ENCODE assay signal across 7 cellular contexts in genomic region chr12:110282343-110282860, GRCh38. TPM values are rescaled to one million over a fixed set of nuclear protein-coding genes. Genes with fewer than 3 reads are reported as not detected.
DNase-seq lines count a peak whose midpoint lies in the region; ATAC-seq and TF ChIP-seq lines count a peak whose summit lies in the region.

No MANE protein-coding gene starts in this region.

- peak overlapping the region; percentile 97 for H3K27ac ChIP-seq in HEK293 (ENCODE audit: extremely low read depth, low read depth, low read length)

- POLR2A ChIA-PET in HEK293 (lab: Yijun Ruan, JAX), result interaction anchor here (0.8 to 3.1 kb wide), 7 partner anchors 9 to 158 kb away, joined by 3 to 18 read pairs (median 4); partner anchors contain the start of gene IFT81

- DNase-seq in SKM-1 treated with dmso at 0.1 percent for 144 hours (lab: John Stamatoyannopoulos, UW; ENCODE audit: unreplicated experiment) (peak; percentile 8), glutamatergic neuron (no peak), NCI-H526 (lab: John Stamatoyannopoulos, UW) (no peak)
- DNase-seq in stimulated activated naive B cell treated with anti-CD40 and anti-IgM and Interleukin-4, amounts not matched to agents 10 μg/mL and 1 μg/mL and 100 μg/mL, for 72 hours, result no peak

- peak overlapping the region; percentile 92 for H3K4me3 ChIP-seq in HEK293 (ENCODE audit: low read depth, low read length)

- H3K9me3 Mint-ChIP-seq in glutamatergic neuron (ENCODE audit: unreplicated experiment), result peaks cover 13% of the 10 kb centered on the region
- H3K9me3 Mint-ChIP-seq in stimulated activated naive B cell treated with anti-CD40 and anti-IgM and Interleukin-4, amounts not matched to agents 10 μg/mL and 1 μg/mL and 100 μg/mL, for 72 hours, result no peaks in the 10 kb centered on the region

- peak overlapping the region; percentile 99 for H3K27ac Mint-ChIP-seq in glutamatergic neuron (ENCODE audit: unreplicated experiment)
- H3K27ac Mint-ChIP-seq in stimulated activated naive B cell treated with anti-CD40 and anti-IgM and Interleukin-4, amounts not matched to agents 10 μg/mL and 1 μg/mL and 100 μg/mL, for 72 hours, result peak overlapping the region; percentile 84

- CTCF ChIA-PET in HEK293 (lab: Yijun Ruan, JAX), result interaction anchor here (0.6 to 0.8 kb wide), 2 partner anchors 32 to 134 kb away, joined by 3 read pairs; no protein-coding TSS in a partner anchor

- TF ChIP-seq CTCF in HEK293 (tag by site-specific recombination; IDR thresholded peaks at IDR 0.05) (no peak), glutamatergic neuron (IDR thresholded peaks at IDR 0.05; ENCODE audit: partially characterized antibody, unreplicated experiment) (no peak)

- peak in 1 of 2 donors; percentile 1 for ATAC-seq in stimulated activated naive B cell treated with anti-CD40 and anti-IgM and Interleukin-4, amounts not matched to agents 10 μg/mL and 1 μg/mL and 100 μg/mL, for 72 hours (replicated peaks)
- ATAC-seq in HG02759 (IDR thresholded peaks at IDR 0.05; ENCODE audit: unreplicated experiment), result no peak
- no peak for ATAC-seq in GM21360 (IDR thresholded peaks at IDR 0.05; ENCODE audit: unreplicated experiment)

- H3K4me1 ChIP-seq in HEK293 (ENCODE audit: control insufficient read depth, insufficient read depth, low read length), result peaks cover 18% of the 10 kb centered on the region

- peaks cover 28% of the 10 kb centered on the region for H3K4me1 Mint-ChIP-seq in glutamatergic neuron (ENCODE audit: low read depth, unreplicated experiment)
- peaks cover 14 to 42% of the 10 kb centered on the region in 2 donors for H3K4me1 Mint-ChIP-seq in stimulated activated naive B cell treated with anti-CD40 and anti-IgM and Interleukin-4, amounts not matched to agents 10 μg/mL and 1 μg/mL and 100 μg/mL, for 72 hours

- peak overlapping the region; percentile 97 for H3K4me3 Mint-ChIP-seq in glutamatergic neuron (ENCODE audit: unreplicated experiment)
- peak overlapping the region; percentile 95 to 96 for H3K4me3 Mint-ChIP-seq in stimulated activated naive B cell treated with anti-CD40 and anti-IgM and Interleukin-4, amounts not matched to agents 10 μg/mL and 1 μg/mL and 100 μg/mL, for 72 hours

- peaks cover 15 to 47% of the 10 kb centered on the region in 2 experiments; a peak in 2 of 3 replicates for H3K36me3 ChIP-seq in HEK293 (ENCODE audit: control insufficient read depth in 2 of 2, insufficient read depth in 1 of 2, low read length in 2 of 2)

- H3K9me3 ChIP-seq in HEK293 (ENCODE audit: control insufficient read depth, insufficient read depth, low read depth, low read length), result no peaks in the 10 kb centered on the region

- H3K27me3 Mint-ChIP-seq in glutamatergic neuron (ENCODE audit: unreplicated experiment), result peaks cover 11% of the 10 kb centered on the region
- no peaks in the 10 kb centered on the region for H3K27me3 Mint-ChIP-seq in stimulated activated naive B cell treated with anti-CD40 and anti-IgM and Interleukin-4, amounts not matched to agents 10 μg/mL and 1 μg/mL and 100 μg/mL, for 72 hours

- H3K36me3 Mint-ChIP-seq in glutamatergic neuron (ENCODE audit: unreplicated experiment), result no peaks in the 10 kb centered on the region
- H3K36me3 Mint-ChIP-seq in stimulated activated naive B cell treated with anti-CD40 and anti-IgM and Interleukin-4, amounts not matched to agents 10 μg/mL and 1 μg/mL and 100 μg/mL, for 72 hours, result peaks cover 26 to 41% of the 10 kb centered on the region in 2 donors

TF ChIP-seq in HEK293, 187 proteins besides CTCF, POLR2A, EP300 and RAD21:
- TF ChIP-seq MYNN (tag by site-specific recombination; IDR thresholded peaks at IDR 0.05; ENCODE audit: borderline replicate concordance), result no peak
- TF ChIP-seq ZBTB17 (tag by site-specific recombination; IDR thresholded peaks at IDR 0.05), result peak; percentile 7; the same call in 1 of the 2 replicates
- TF ChIP-seq ZNF362 (tag by site-specific recombination; IDR thresholded peaks at IDR 0.05), result 0 out of 2 replicates have a peak, but pooled peaks have one; percentile 49
- no peak for TF ChIP-seq ZNF211 (tag by site-specific recombination; IDR thresholded peaks at IDR 0.05; ENCODE audit: low read depth)
TF ChIP-seq in HEK293: peak in this region for 2.

RNA-seq across cellular contexts. Expression of gene ATP2A2, which starts 1.4 kb away (rescaled TPM):
- total RNA-seq in glutamatergic neuron (ENCODE audit: unreplicated experiment), result 269 TPM
